ENCODE assay signal across 18 cellular contexts in genomic region chr10:118910702-118911101, GRCh38.
DNase-seq lines count a peak whose midpoint lies in the region; ATAC-seq, FAIRE-seq and TF ChIP-seq lines count a peak whose summit lies in the region.
"Had no signal": no experiment of that assay in that cellular context is flagged by ENCODE, and none has a peak within 500 bp of the region (broad histone marks: within the 10 kb centered on the region; RNA-seq: fewer than 3 reads in every experiment).

No MANE protein-coding gene starts in this region.

- no peaks in the 10 kb centered on the region for H3K27me3 ChIP-seq in HCT116 (ENCODE audit: insufficient read depth, low read length)
- H3K27me3 ChIP-seq in bronchial epithelial cell (ENCODE audit: control insufficient read depth, insufficient read depth, low read length) = no peaks in the 10 kb centered on the region
- H3K27me3 ChIP-seq in neuronal stem cell (ENCODE audit: control insufficient read depth in 3 of 3, insufficient read depth in 3 of 3, low read depth in 1 of 3, low read length in 3 of 3) = no peaks in the 10 kb centered on the region
- H3K27me3 ChIP-seq: BE2C had no signal

- no peak for DNase-seq in HCT116 (ENCODE audit: low read depth, low spot score)
- DNase-seq in bronchial epithelial cell (ENCODE audit: low read depth) = no peak
- DNase-seq in iPS-NIHi7 (ENCODE audit: extremely low spot score) = peak; percentile 11
- no peak for DNase-seq in neuronal stem cell (ENCODE audit: low spot score)
- DNase-seq in DMS53 (lab: John Stamatoyannopoulos, UW) = no peak
- no peak for DNase-seq in activated CD4-positive, alpha-beta T cell treated with anti-CD3 and anti-CD28 coated beads, Interleukin-2, amount 50 U/mL, for 4 hours
- no peak for DNase-seq in effector CD4-positive, alpha-beta T cell
- DNase-seq in pons (ENCODE audit: low spot score) = no peak
- DNase-seq: BE2C; C1 segment of cervical spinal cord; CD4-positive, CD25-positive, alpha-beta regulatory T cell; CD8-positive, alpha-beta memory T cell; COR-L47; DMS79; GF-D8; H9 had no signal

- TF ChIP-seq POLR2A in HCT116 (IDR thresholded peaks at IDR 0.05; ENCODE audit: borderline replicate concordance, extremely low read depth, insufficient read depth, insufficient read length) = no peak

- no peak overlapping the region for H2BK12ac ChIP-seq in neuronal stem cell (ENCODE audit: low read length)

- H3K4me2 ChIP-seq in HCT116 (ENCODE audit: low read length) (peak overlapping the region; percentile 66), neuronal stem cell (ENCODE audit: insufficient read depth, low read length, poor library complexity, severe bottlenecking) (no peak overlapping the region)
- H3K4me2 ChIP-seq: GM23338 had no signal

- H4K20me1 ChIP-seq in HCT116 (ENCODE audit: insufficient read depth) = no peaks in the 10 kb centered on the region

- H3K23ac ChIP-seq in neuronal stem cell (ENCODE audit: low read depth, low read length, poor library complexity) = no peak overlapping the region

- RAD21 ChIA-PET in HCT116 (lab: Charles Lee; ENCODE audit: low non-redundant PET in 1 of 2, low total read pairs in 2 of 2, uncharacterized antibody in 2 of 2, unreplicated experiment in 2 of 2) = no interaction called here

- no peak for TF ChIP-seq CTCF in HCT116 (IDR thresholded peaks at IDR 0.05 in 2 of 3, conservative IDR thresholded peaks at IDR 0.05 in 1 of 3; ENCODE audit: borderline replicate concordance in 1 of 3, insufficient read depth in 1 of 3, low read depth in 2 of 3, low read length in 2 of 3)
- no peak for TF ChIP-seq CTCF in bronchial epithelial cell (IDR thresholded peaks at IDR 0.05; ENCODE audit: insufficient read depth, low read length, severe bottlenecking)

- H3K9ac ChIP-seq in HCT116 (ENCODE audit: low read length) = no peak overlapping the region
- H3K9ac ChIP-seq in neuronal stem cell (ENCODE audit: low read depth, low read length, poor library complexity) = no peak overlapping the region

- H3K79me1 ChIP-seq in neuronal stem cell (ENCODE audit: low read depth, low read length) = no peaks in the 10 kb centered on the region

- H3K27ac ChIP-seq in HCT116 (ENCODE audit: low read depth, low read length) = no peak overlapping the region
- no peak overlapping the region for H3K27ac ChIP-seq in neuronal stem cell (replicated peaks; ENCODE audit: low read length)

- H2BK5ac ChIP-seq in neuronal stem cell (ENCODE audit: low read length) = no peak overlapping the region

- BruUV-seq in HCT116 (replicated peaks; lab: Mats Ljungman, UMichigan) = no TSS peak

- H3K4me3 ChIP-seq in HCT116 (replicated peaks in 1 of 2; ENCODE audit: low read depth in 1 of 2, low read length in 2 of 2) (peak overlapping the region in 1 of 2 experiments; percentile 35; a peak in 2 of 4 replicates), bronchial epithelial cell (ENCODE audit: low read depth, low read length) (no peak overlapping the region), neuronal stem cell (ENCODE audit: low read length in 2 of 2) (no peak overlapping the region)
- H3K4me3 ChIP-seq: GM23338 had no signal

- H2AK5ac ChIP-seq in neuronal stem cell (ENCODE audit: low read depth, low read length) = no peak overlapping the region

- H3K9me2 ChIP-seq in HCT116 (ENCODE audit: insufficient read depth) = no peaks in the 10 kb centered on the region

- H2AFZ ChIP-seq in HCT116 (ENCODE audit: low read depth, low read length, poor library complexity, severe bottlenecking) (no peak overlapping the region), neuronal stem cell (ENCODE audit: low read length) (no peak overlapping the region)
- H2AFZ ChIP-seq: GM23338 had no signal

- no peak overlapping the region for H4K8ac ChIP-seq in neuronal stem cell (ENCODE audit: low read depth, low read length)

- WGBS in neuronal stem cell (ENCODE audit: extremely low coverage in 2 of 2, insufficient read length in 2 of 2, insufficient replicate concordance in 1 of 2), 2 donors = no CpG with 5 or more reads among the region's 7 CpGs

- H3K4me1 ChIP-seq in HCT116 (ENCODE audit: control insufficient read depth in 1 of 2, insufficient read depth in 2 of 2, low read length in 2 of 2) = peaks cover 9 to 50% of the 10 kb centered on the region in 2 experiments
- peaks cover 0 to 3% of the 10 kb centered on the region in 2 donors for H3K4me1 ChIP-seq in neuronal stem cell (ENCODE audit: control insufficient read depth in 2 of 2, insufficient read depth in 1 of 2, low read depth in 1 of 2, low read length in 2 of 2)

- no peaks in the 10 kb centered on the region for H3K36me3 ChIP-seq in HCT116 (ENCODE audit: control insufficient read depth in 1 of 2, insufficient read depth in 2 of 2, low read length in 2 of 2)
- no peaks in the 10 kb centered on the region for H3K36me3 ChIP-seq in bronchial epithelial cell (ENCODE audit: control insufficient read depth, insufficient read depth, low read length)
- H3K36me3 ChIP-seq in neuronal stem cell (replicated peaks in 1 of 2; ENCODE audit: control insufficient read depth in 2 of 2, insufficient read depth in 2 of 2, low read length in 2 of 2) = no peaks in the 10 kb centered on the region
- H3K36me3 ChIP-seq: BE2C had no signal

- FAIRE-seq in bronchial epithelial cell (lab: Jason Lieb, UNC) = peak; percentile 18
- FAIRE-seq: D721Med had no signal

- CTCF ChIA-PET in HCT116 (lab: Charles Lee) = no interaction called here

- no peak overlapping the region for H3K14ac ChIP-seq in neuronal stem cell (ENCODE audit: low read length)

- peak; percentile 12; the same call in 1 of the 2 replicates for ATAC-seq in HCT116
- ATAC-seq: GM23338 had no signal

- POLR2A ChIA-PET in HCT116 (lab: Charles Lee) = no interaction called here

- no peak overlapping the region for H3K4ac ChIP-seq in neuronal stem cell (ENCODE audit: low read length)

- no peaks in the 10 kb centered on the region for H3K9me3 ChIP-seq in HCT116 (ENCODE audit: control insufficient read depth in 1 of 2, insufficient read depth in 1 of 2, low read depth in 1 of 2, low read length in 2 of 2)
- H3K9me3 ChIP-seq in neuronal stem cell (replicated peaks in 1 of 2; ENCODE audit: control insufficient read depth in 2 of 2, insufficient read depth in 1 of 2, low read depth in 1 of 2, low read length in 2 of 2) = no peaks in the 10 kb centered on the region
- H3K9me3 ChIP-seq: BE2C had no signal

- H3K18ac ChIP-seq in neuronal stem cell (ENCODE audit: low read length) = peak overlapping the region; percentile 80

- H2BK15ac ChIP-seq in neuronal stem cell (ENCODE audit: low read length) = no peak overlapping the region

- peak overlapping the region; percentile 22 for H4K91ac ChIP-seq in neuronal stem cell (ENCODE audit: low read depth, low read length, poor library complexity)

- no peak overlapping the region for H2BK120ac ChIP-seq in neuronal stem cell (ENCODE audit: low read depth, low read length)

- no peak for TF ChIP-seq RAD21 in HCT116 (IDR thresholded peaks at IDR 0.05; ENCODE audit: low read depth)

- no peaks in the 10 kb centered on the region for H3K79me2 ChIP-seq in HCT116 (ENCODE audit: insufficient read depth, low read length)

- intact Hi-C loops in HCT116 (cut with micrococcal nuclease) = no loop called here

TF ChIP-seq in HCT116, 20 proteins besides CTCF, POLR2A, EP300 and RAD21:
- TF ChIP-seq, protein P1, sequence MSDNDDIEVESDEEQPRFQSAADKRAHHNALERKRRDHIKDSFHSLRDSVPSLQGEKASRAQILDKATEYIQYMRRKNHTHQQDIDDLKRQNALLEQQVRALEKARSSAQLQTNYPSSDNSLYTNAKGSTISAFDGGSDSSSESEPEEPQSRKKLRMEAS (IDR thresholded peaks at IDR 0.05) = no peak
- TF ChIP-seq SP1 (IDR thresholded peaks at IDR 0.05; ENCODE audit: low read depth) = no peak
- TF ChIP-seq CBX3 (IDR thresholded peaks at IDR 0.05; ENCODE audit: low read depth) = no peak
- no peak for TF ChIP-seq EZH2 (IDR thresholded peaks at IDR 0.05)
- TF ChIP-seq REST (IDR thresholded peaks at IDR 0.05; ENCODE audit: low read depth) = no peak
- no peak for TF ChIP-seq TCF7L2 (IDR thresholded peaks at IDR 0.05; ENCODE audit: borderline replicate concordance, extremely low read depth, insufficient read depth, insufficient read length)
- TF ChIP-seq SIN3A (IDR thresholded peaks at IDR 0.05; ENCODE audit: low read depth) = no peak
- TF ChIP-seq SRF (IDR thresholded peaks at IDR 0.05; ENCODE audit: low read depth) = no peak
- TF ChIP-seq ATF3 (IDR thresholded peaks at IDR 0.05) = no peak
- TF ChIP-seq FOSL1 (IDR thresholded peaks at IDR 0.05; ENCODE audit: low read depth) = no peak
